Comparison of ENCODE assay signal across 8 cellular contexts in the genomic region with DNA sequence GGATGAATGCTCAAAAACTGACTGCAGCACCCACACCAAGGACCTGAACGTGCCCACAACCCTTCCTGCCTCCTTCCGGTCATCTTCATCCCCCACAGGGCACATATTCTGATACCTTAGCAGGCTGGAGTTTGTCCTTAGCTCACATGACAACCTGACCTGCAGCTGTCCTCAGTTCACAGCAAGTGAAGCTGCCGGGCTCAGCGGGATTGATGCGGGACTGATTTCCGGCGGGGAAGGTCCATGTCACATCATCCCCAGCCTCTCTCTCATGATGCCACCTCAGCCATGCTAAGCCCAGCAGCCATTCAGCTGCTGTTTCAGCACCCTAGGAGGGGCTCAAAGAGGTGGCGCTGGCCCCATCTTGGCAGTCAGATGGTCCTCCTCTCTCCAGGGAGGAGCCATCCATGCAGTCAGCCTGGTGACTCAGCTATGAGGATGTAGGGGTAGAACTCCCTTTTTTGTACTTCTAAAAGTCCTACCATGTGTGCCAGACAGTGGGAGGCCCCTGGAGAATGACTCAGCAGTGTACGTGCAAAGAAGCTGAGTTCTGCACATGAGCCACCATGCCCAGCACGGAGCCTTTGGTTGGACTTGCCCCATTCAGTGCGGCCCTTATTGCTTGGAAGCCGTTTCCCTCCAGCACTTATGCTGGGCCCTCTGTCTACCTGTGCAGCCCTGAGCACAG. TPM values are rescaled to one million over a fixed set of nuclear protein-coding genes. Genes with fewer than 3 reads are reported as not detected.
DNase-seq lines count a peak whose midpoint lies in the region; ATAC-seq and TF ChIP-seq lines count a peak whose summit lies in the region.

No MANE protein-coding gene starts in this region.

- no peaks in the 10 kb centered on the region for H3K27me3 ChIP-seq in transverse colon

- ATAC-seq in Right ventricle myocardium superior (ENCODE audit: poor library complexity): peak; percentile 32
- no peak for ATAC-seq in HG03354 (IDR thresholded peaks at IDR 0.05; ENCODE audit: poor library complexity, severe bottlenecking, unreplicated experiment)

- no peaks in the 10 kb centered on the region for H3K9me3 ChIP-seq in transverse colon

- H3K4me1 ChIP-seq in transverse colon: peaks cover 5 to 44% (median 32%) of the 10 kb centered on the region in 4 donors

- peak; percentile 61 for DNase-seq in Right ventricle myocardium superior
- no peak for DNase-seq in cardiac septum (ENCODE audit: low spot score)
- peak; percentile 95 for DNase-seq in amniotic epithelial cell (ENCODE audit: low read depth)
- DNase-seq in left kidney (ENCODE audit: low read depth, low spot score): peak; percentile 45
- DNase-seq in transverse colon: no peak
- DNase-seq in NCI-H146 (lab: John Stamatoyannopoulos, UW): no peak
- no peak for DNase-seq in activated gamma-delta T cell (lab: John Stamatoyannopoulos, UW)

- no peak for TF ChIP-seq EP300 in transverse colon (IDR thresholded peaks at IDR 0.05; ENCODE audit: low read depth)

- no peak overlapping the region for H3K4me3 ChIP-seq in transverse colon

- no peak for TF ChIP-seq POLR2A in transverse colon (IDR thresholded peaks at IDR 0.05)

- TF ChIP-seq CTCF in transverse colon (IDR thresholded peaks at IDR 0.05): no peak

- no peaks in the 10 kb centered on the region for H3K36me3 ChIP-seq in transverse colon

- WGBS in transverse colon (ENCODE audit: low coverage in 1 of 2), 2 donors: 70 to 74% methylated on average over 2 to 12 of the region's 12 CpGs

- peak overlapping the region in 3 of 4 donors; percentile 26 to 38 (median 28) for H3K27ac ChIP-seq in transverse colon

- intact Hi-C loops in Right ventricle myocardium superior (cut with DNase I) (no loop called here), cardiac septum (cut with DNase I) (no loop called here), transverse colon (cut with DNase I; ENCODE audit: low total_unique reads) (no loop called here)

- in situ Hi-C loops in transverse colon (cut with MboI; ENCODE audit: low pct_ligation_motif_present in 1 of 4, low pct_unique_long_range_greater_than_20kb in 1 of 4, low sequenced_read_pairs in 3 of 4): no loop called here

RNA-seq across cellular contexts. Expression of a gene that starts 9.5 kb away (rescaled TPM):
- total RNA-seq in Right ventricle myocardium superior (0.27 TPM), cardiac septum (0.11 TPM), transverse colon (100 to 1,000 TPM; 121 to 392 (median 329) TPM)

Comparison
In these comparisons a context has a peak if more than half of its experiments do, and no peak if none do; other contexts are left out.
1. DNase-seq: peak in Right ventricle myocardium superior (single experiment), amniotic epithelial cell (single experiment) and left kidney (single experiment); none in cardiac septum (single experiment), transverse colon (single experiment), NCI-H146 (single experiment) and activated gamma-delta T cell (single experiment).
2. RNA of a gene that starts 9.5 kb away (total RNA-seq): 121 to 392 TPM in transverse colon; 0.27 TPM in Right ventricle myocardium superior (single experiment) and 0.11 TPM in cardiac septum (single experiment); every median in the first group is over 10 times any median in the second.